Comparison of ENCODE assay signal across 1 cellular context in the genomic region with DNA sequence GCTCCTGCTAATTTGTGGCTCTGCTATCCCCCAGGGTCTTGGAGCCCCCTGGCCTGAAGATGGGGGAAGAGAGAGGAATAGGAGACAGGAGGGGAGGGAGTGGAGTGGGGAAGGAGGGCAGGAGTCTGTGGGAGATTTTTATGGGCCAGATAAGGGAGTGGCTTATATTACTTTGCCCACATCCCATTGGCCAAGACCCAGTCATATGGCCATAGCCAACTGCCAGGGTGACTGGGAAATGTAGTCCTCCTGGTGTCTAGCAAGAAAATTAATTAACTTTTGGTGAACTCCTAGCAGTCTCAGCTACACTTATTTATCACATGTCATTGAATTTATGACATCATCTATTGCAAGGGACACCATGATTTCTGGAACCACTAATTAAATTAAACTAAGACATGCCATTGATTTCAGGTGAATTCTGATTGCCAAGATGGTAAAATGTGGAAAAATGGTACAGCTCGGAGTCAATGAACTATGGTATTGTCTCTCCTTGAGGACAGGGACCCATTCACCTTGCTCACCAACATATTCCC.
TF ChIP-seq lines count a peak whose summit lies in the region.

No MANE protein-coding gene starts in this region.

TF ChIP-seq in SK-N-SH treated with all-trans-retinoic acid at 6 μM for 48 hours, 23 proteins besides CTCF, POLR2A, EP300 and RAD21 (continued from another document):
- TF ChIP-seq, protein P1, sequence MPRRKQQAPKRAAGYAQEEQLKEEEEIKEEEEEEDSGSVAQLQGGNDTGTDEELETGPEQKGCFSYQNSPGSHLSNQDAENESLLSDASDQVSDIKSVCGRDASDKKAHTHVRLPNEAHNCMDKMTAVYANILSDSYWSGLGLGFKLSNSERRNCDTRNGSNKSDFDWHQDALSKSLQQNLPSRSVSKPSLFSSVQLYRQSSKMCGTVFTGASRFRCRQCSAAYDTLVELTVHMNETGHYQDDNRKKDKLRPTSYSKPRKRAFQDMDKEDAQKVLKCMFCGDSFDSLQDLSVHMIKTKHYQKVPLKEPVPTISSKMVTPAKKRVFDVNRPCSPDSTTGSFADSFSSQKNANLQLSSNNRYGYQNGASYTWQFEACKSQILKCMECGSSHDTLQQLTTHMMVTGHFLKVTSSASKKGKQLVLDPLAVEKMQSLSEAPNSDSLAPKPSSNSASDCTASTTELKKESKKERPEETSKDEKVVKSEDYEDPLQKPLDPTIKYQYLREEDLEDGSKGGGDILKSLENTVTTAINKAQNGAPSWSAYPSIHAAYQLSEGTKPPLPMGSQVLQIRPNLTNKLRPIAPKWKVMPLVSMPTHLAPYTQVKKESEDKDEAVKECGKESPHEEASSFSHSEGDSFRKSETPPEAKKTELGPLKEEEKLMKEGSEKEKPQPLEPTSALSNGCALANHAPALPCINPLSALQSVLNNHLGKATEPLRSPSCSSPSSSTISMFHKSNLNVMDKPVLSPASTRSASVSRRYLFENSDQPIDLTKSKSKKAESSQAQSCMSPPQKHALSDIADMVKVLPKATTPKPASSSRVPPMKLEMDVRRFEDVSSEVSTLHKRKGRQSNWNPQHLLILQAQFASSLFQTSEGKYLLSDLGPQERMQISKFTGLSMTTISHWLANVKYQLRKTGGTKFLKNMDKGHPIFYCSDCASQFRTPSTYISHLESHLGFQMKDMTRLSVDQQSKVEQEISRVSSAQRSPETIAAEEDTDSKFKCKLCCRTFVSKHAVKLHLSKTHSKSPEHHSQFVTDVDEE (CRISPR knock-in tag; IDR thresholded peaks at IDR 0.05): no peak
